8 cellular contexts compared by ENCODE assay signal in the genomic region with DNA sequence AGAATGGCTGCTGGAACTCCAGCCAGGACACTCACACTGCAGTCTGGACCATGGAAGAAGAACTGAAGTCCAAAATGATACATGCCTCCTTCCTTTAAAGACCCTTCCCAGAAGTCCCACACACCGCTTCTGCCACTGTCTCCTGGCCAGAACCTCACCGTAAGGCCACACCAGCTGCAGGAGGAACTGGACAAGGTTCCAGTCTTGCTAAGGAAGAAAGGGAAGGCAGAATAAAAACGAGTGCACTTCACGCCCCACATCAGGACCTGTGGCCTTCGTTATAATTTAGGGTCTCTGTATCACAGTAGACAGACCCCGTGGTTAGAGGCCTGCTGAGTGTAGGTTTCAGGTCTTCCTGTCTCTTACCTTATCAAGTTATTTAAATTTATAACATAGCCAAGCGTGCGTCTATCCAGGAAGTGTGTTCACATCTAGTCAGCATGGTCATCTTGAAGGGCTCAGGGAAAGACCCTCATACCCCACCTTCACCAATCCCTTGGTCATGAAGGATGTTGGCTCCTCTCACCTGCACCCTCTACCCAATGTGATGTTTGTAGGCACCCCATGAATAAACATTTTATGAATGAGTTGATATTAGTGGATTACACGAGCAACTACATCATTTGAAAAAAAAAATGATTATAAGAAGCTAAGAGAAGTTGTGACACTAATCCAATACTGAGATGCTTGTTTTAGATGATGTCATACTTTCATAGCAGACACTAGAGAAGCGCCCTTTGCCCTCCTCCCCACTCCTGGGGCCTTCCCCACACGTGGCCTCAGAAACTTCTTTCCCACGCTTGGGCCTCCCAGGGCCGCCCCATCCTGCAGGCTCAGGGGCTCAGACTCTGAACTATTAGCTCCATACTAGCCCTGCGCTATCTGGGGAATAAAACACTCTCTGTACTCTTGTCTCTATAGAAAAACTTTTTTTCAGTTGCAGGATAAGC.
DNase-seq lines count a peak whose midpoint lies in the region; ATAC-seq and TF ChIP-seq lines count a peak whose summit lies in the region.

No MANE protein-coding gene starts in this region.

- ATAC-seq in GM18502 (IDR thresholded peaks at IDR 0.05; ENCODE audit: poor library complexity, unreplicated experiment), result peak; percentile 62
- peak; percentile 61 for ATAC-seq in GM21576 (IDR thresholded peaks at IDR 0.05; ENCODE audit: unreplicated experiment)
- peak; percentile 18 for ATAC-seq in mucosa of descending colon

- intact Hi-C loops in mucosa of descending colon (cut with DNase I, micrococcal nuclease), result no loop called here
- intact Hi-C loops in testis (cut with DNase I; ENCODE audit: low total_unique reads), result no loop called here

- H3K36me3 ChIP-seq in KOPT-K1 (ENCODE audit: insufficient read depth, low read length) (peaks cover 11% of the 10 kb centered on the region), mucosa of descending colon (ENCODE audit: low read depth) (no peaks in the 10 kb centered on the region), testis (ENCODE audit: low read depth, missing control alignments) (no peaks in the 10 kb centered on the region)

- WGBS in testis, 2 donors, result 75 to 85% methylated on average over 14 of the region's 14 CpGs

- peak overlapping the region; percentile 93 for H3K27ac ChIP-seq in KOPT-K1 (ENCODE audit: low read depth, low read length, poor library complexity, severe bottlenecking)
- H3K27ac ChIP-seq in testis, result no peak overlapping the region

- no peak for TF ChIP-seq POLR2A in testis (IDR thresholded peaks at IDR 0.05)

- H3K9me3 ChIP-seq in KOPT-K1 (ENCODE audit: insufficient read depth, low read length, poor library complexity, severe bottlenecking) (no peaks in the 10 kb centered on the region), mucosa of descending colon (no peaks in the 10 kb centered on the region), testis (no peaks in the 10 kb centered on the region)

- H3K4me3 ChIP-seq in mucosa of descending colon (no peak overlapping the region), testis (no peak overlapping the region)

- DNase-seq in mucosa of descending colon, result no peak
- no peak for DNase-seq in HCEC 1CT
- no peak for DNase-seq in AG08396 (ENCODE audit: low spot score)
- DNase-seq in NCI-H526 (lab: John Stamatoyannopoulos, UW), result no peak
- no peak for DNase-seq in testis

- no peaks in the 10 kb centered on the region for H3K4me1 ChIP-seq in mucosa of descending colon (ENCODE audit: low read depth)
- H3K4me1 ChIP-seq in testis, result no peaks in the 10 kb centered on the region

- TF ChIP-seq CTCF in mucosa of descending colon (IDR thresholded peaks at IDR 0.05), result no peak
- no peak for TF ChIP-seq CTCF in testis (IDR thresholded peaks at IDR 0.05)

- no peaks in the 10 kb centered on the region for H3K27me3 ChIP-seq in testis
